ENCODE assay signal across 10 cellular contexts in the genomic region with DNA sequence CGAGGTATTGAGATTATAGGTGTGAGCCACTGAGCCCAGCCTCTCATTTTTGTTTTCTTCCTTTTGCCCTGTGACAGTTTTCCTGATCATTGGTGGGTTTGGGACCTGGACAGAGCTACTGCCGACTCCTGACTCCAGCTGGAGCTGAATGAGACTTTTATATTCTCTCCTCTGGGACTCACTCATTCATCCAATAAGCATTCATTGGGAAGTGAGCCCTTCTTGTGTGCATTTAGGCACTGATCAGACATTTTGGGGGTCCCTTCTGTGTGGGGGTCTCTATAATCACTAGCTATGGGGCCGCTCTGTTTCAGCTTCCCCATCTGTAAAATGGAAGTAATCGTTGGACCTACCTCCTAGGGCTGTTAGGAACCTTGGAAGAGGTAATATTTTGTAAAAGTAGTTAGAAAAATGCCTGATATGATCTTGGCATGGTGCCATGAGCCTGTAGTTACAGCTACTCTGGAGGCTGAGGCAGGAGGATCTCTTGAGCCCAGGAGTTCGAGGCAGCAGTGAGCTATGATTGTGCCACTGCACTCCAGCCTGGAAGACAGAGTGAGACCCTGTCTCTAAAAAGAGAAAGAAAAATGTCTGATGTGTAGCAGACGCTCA. TPM values are rescaled to one million over a fixed set of nuclear protein-coding genes. Genes with fewer than 3 reads are reported as not detected.
A peak's percentile ranks its signal among the peaks of the same experiment; 100 is the strongest.
DNase-seq lines count a peak whose midpoint lies in the region; ATAC-seq and TF ChIP-seq lines count a peak whose summit lies in the region.
"Had no signal": no experiment of that assay in that cellular context is flagged by ENCODE, and none has a peak within 500 bp of the region (broad histone marks: within the 10 kb centered on the region; RNA-seq: fewer than 3 reads in every experiment).

No MANE protein-coding gene starts in this region.

- H3K4me1 ChIP-seq in lower lobe of right lung, result peaks cover 62% of the 10 kb centered on the region

- TF ChIP-seq CTCF in lower lobe of right lung (IDR thresholded peaks at IDR 0.05), result no peak

- H3K27me3 ChIP-seq in lower lobe of right lung (ENCODE audit: low read depth), result no peaks in the 10 kb centered on the region

- ATAC-seq in lower lobe of right lung, result no peak

- H3K36me3 ChIP-seq in lower lobe of right lung, result peaks cover 6% of the 10 kb centered on the region

- H3K4me3 ChIP-seq in lower lobe of right lung, result no peak overlapping the region

- peak overlapping the region; percentile 86 for H3K27ac ChIP-seq in lower lobe of right lung
- peak overlapping the region; percentile 82 for H3K27ac ChIP-seq in temporal lobe (ENCODE audit: low read depth, low read length)
- H3K27ac ChIP-seq: VCaP had no signal

- peak overlapping the region; percentile 82 for H3K4me3 Mint-ChIP-seq in activated naive CD4-positive, alpha-beta T cell treated with anti-CD3 and anti-CD28 coated beads, Interleukin-2, amount 50 U/mL, for 24 hours
- no peak overlapping the region for H3K4me3 Mint-ChIP-seq in activated T-helper 1 cell treated with anti-CD3 and anti-CD28 coated beads, Interleukin-12 subunit alpha, Interleukin-12 subunit beta, Interleukin-2, Interleukin-4 antibody, amounts not matched to agents 30 ng/mL and 10 ng/mL and 1 ng/mL, durations not matched to agents 14 hours and 24 hours and 36 hours

- intact Hi-C loops in activated T-helper 1 cell treated with anti-CD3 and anti-CD28 coated beads, Interleukin-12 subunit alpha, Interleukin-12 subunit beta, Interleukin-2, Interleukin-4 antibody, amounts not matched to agents 30 ng/mL and 10 ng/mL and 1 ng/mL, durations not matched to agents 14 hours and 24 hours and 36 hours (cut with micrococcal nuclease), result no loop called here
- intact Hi-C loops in lower lobe of right lung (cut with DNase I), result no loop called here

- no peaks in the 10 kb centered on the region for H3K9me3 ChIP-seq in lower lobe of right lung

- no peaks in the 10 kb centered on the region for H3K27me3 Mint-ChIP-seq in activated naive CD4-positive, alpha-beta T cell treated with anti-CD3 and anti-CD28 coated beads, Interleukin-2, amount 50 U/mL, for 24 hours
- no peaks in the 10 kb centered on the region for H3K27me3 Mint-ChIP-seq in activated T-helper 1 cell treated with anti-CD3 and anti-CD28 coated beads, Interleukin-12 subunit alpha, Interleukin-12 subunit beta, Interleukin-2, Interleukin-4 antibody, amounts not matched to agents 30 ng/mL and 10 ng/mL and 1 ng/mL, durations not matched to agents 14 hours and 24 hours and 36 hours (ENCODE audit: insufficient read depth)

- peak overlapping the region; percentile 98 for H3K27ac Mint-ChIP-seq in activated naive CD4-positive, alpha-beta T cell treated with anti-CD3 and anti-CD28 coated beads, Interleukin-2, amount 50 U/mL, for 24 hours
- H3K27ac Mint-ChIP-seq in activated T-helper 1 cell treated with anti-CD3 and anti-CD28 coated beads, Interleukin-12 subunit alpha, Interleukin-12 subunit beta, Interleukin-2, Interleukin-4 antibody, amounts not matched to agents 30 ng/mL and 10 ng/mL and 1 ng/mL, durations not matched to agents 14 hours and 24 hours and 36 hours, result peak overlapping the region; percentile 79

- peaks cover 6% of the 10 kb centered on the region for H3K36me3 Mint-ChIP-seq in activated naive CD4-positive, alpha-beta T cell treated with anti-CD3 and anti-CD28 coated beads, Interleukin-2, amount 50 U/mL, for 24 hours
- H3K36me3 Mint-ChIP-seq in activated T-helper 1 cell treated with anti-CD3 and anti-CD28 coated beads, Interleukin-12 subunit alpha, Interleukin-12 subunit beta, Interleukin-2, Interleukin-4 antibody, amounts not matched to agents 30 ng/mL and 10 ng/mL and 1 ng/mL, durations not matched to agents 14 hours and 24 hours and 36 hours (ENCODE audit: low read depth), result peaks cover 27% of the 10 kb centered on the region

- H3K4me1 Mint-ChIP-seq in activated naive CD4-positive, alpha-beta T cell treated with anti-CD3 and anti-CD28 coated beads, Interleukin-2, amount 50 U/mL, for 24 hours, result peaks cover 71% of the 10 kb centered on the region
- peaks cover 59% of the 10 kb centered on the region for H3K4me1 Mint-ChIP-seq in activated T-helper 1 cell treated with anti-CD3 and anti-CD28 coated beads, Interleukin-12 subunit alpha, Interleukin-12 subunit beta, Interleukin-2, Interleukin-4 antibody, amounts not matched to agents 30 ng/mL and 10 ng/mL and 1 ng/mL, durations not matched to agents 14 hours and 24 hours and 36 hours (ENCODE audit: low read depth)

- no peak for DNase-seq in activated naive CD4-positive, alpha-beta T cell (lab: John Stamatoyannopoulos, UW)
- DNase-seq in activated T-helper 1 cell treated with anti-CD3 and anti-CD28 coated beads, Interleukin-12 subunit alpha, Interleukin-12 subunit beta, Interleukin-2, Interleukin-4 antibody, amounts not matched to agents 30 ng/mL and 10 ng/mL and 1 ng/mL, durations not matched to agents 14 hours and 24 hours and 36 hours (ENCODE audit: low spot score), result no peak
- DNase-seq in lower lobe of right lung, result no peak
- DNase-seq in NCI-H1048 (lab: John Stamatoyannopoulos, UW), result no peak
- DNase-seq in HK-2 (ENCODE audit: unreplicated experiment), result no peak
- no peak for DNase-seq in medulla oblongata (ENCODE audit: extremely low spot score)
- DNase-seq: stimulated activated CD8-positive, alpha-beta memory T cell treated with anti-CD3 and anti-CD28 coated beads, Interleukin-4, amount 100 ng/mL, for 48 hours had no signal

- no peaks in the 10 kb centered on the region for H3K9me3 Mint-ChIP-seq in activated naive CD4-positive, alpha-beta T cell treated with anti-CD3 and anti-CD28 coated beads, Interleukin-2, amount 50 U/mL, for 24 hours
- no peaks in the 10 kb centered on the region for H3K9me3 Mint-ChIP-seq in activated T-helper 1 cell treated with anti-CD3 and anti-CD28 coated beads, Interleukin-12 subunit alpha, Interleukin-12 subunit beta, Interleukin-2, Interleukin-4 antibody, amounts not matched to agents 30 ng/mL and 10 ng/mL and 1 ng/mL, durations not matched to agents 14 hours and 24 hours and 36 hours

RNA-seq across cellular contexts. Expression of a gene that starts 7.2 kb away (rescaled TPM):
- 42.0 and 42.3 TPM in 2 replicates for total RNA-seq in activated T-helper 1 cell treated with anti-CD3 and anti-CD28 coated beads, Interleukin-12 subunit alpha, Interleukin-12 subunit beta, Interleukin-2, Interleukin-4 antibody, amounts not matched to agents 30 ng/mL and 10 ng/mL and 1 ng/mL, durations not matched to agents 14 hours and 24 hours and 36 hours
- total RNA-seq in lower lobe of right lung, result 49.5 TPM
- total RNA-seq in temporal lobe, result 3.0 TPM

RNA-seq across cellular contexts. Expression of a gene that starts 44.0 kb away (rescaled TPM):
- 2.7 and 4.2 TPM in 2 replicates for total RNA-seq in activated T-helper 1 cell treated with anti-CD3 and anti-CD28 coated beads, Interleukin-12 subunit alpha, Interleukin-12 subunit beta, Interleukin-2, Interleukin-4 antibody, amounts not matched to agents 30 ng/mL and 10 ng/mL and 1 ng/mL, durations not matched to agents 14 hours and 24 hours and 36 hours
- total RNA-seq in lower lobe of right lung, result 20.5 TPM
- total RNA-seq in temporal lobe, result 8.6 TPM

Comparison
In these comparisons a context has a peak if more than half of its experiments do, and no peak if none do; other contexts are left out.
1. RNA of a gene that starts 7.2 kb away (total RNA-seq): 49.5 TPM in lower lobe of right lung (single experiment) and 42.0 to 42.3 TPM in activated T-helper 1 cell treated with anti-CD3 and anti-CD28 coated beads, Interleukin-12 subunit alpha, Interleukin-12 subunit beta, Interleukin-2, Interleukin-4 antibody, amounts not matched to agents 30 ng/mL and 10 ng/mL and 1 ng/mL, durations not matched to agents 14 hours and 24 hours and 36 hours; 3.0 TPM in temporal lobe (single experiment); every median in the first group is over 10 times any median in the second.